Comparison of ENCODE assay signal across 2 cellular contexts in the genomic region with DNA sequence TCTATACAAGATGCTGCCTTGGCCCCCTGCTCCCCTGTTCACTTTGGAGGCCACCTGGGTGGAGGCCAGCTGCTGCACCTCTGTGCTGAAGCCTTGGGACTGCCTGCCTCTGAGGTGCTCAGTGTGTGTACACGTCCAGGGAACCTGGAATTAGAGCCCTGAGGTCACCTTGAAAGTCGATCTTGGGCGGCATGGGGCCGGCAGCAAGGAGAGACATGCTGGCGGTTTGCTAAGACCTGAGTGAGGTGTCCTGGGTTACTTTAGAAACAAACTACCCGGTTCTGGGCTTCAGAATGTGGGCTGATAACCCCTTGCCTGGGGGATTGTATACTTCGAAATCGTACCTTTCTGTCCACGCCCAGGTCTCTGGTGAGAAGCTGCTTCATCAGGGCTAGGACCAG.
TF ChIP-seq lines count a peak whose summit lies in the region.

No MANE protein-coding gene starts in this region.

TF ChIP-seq in GM12878, 131 proteins besides CTCF, POLR2A, EP300 and RAD21 (continues in another document):
- TF ChIP-seq CEBPB (IDR thresholded peaks at IDR 0.05; ENCODE audit: borderline replicate concordance in 1 of 2, low read depth in 2 of 2, low read length in 2 of 2) (no peak), ESRRA (IDR thresholded peaks at IDR 0.05; ENCODE audit: low read length) (no peak), ETV6 (conservative IDR thresholded peaks at IDR 0.05 in 1 of 2, IDR thresholded peaks at IDR 0.05 in 1 of 2; ENCODE audit: borderline replicate concordance in 1 of 2, low read depth in 1 of 2) (no peak), RUNX3 (IDR thresholded peaks at IDR 0.05; ENCODE audit: low read length) (no peak), ASH2L (IDR thresholded peaks at IDR 0.05; ENCODE audit: borderline replicate concordance, low read depth) (no peak), PAX8 (IDR thresholded peaks at IDR 0.05) (no peak), IKZF1 (conservative IDR thresholded peaks at IDR 0.05) (no peak), POLR2AphosphoS2 (IDR thresholded peaks at IDR 0.05; ENCODE audit: low read depth, low read length) (no peak), CHD2 (IDR thresholded peaks at IDR 0.05; ENCODE audit: borderline replicate concordance, low read depth, low read length) (no peak), SP1 (IDR thresholded peaks at IDR 0.05; ENCODE audit: low read depth, low read length) (no peak), STAT1 (conservative IDR thresholded peaks at IDR 0.05) (no peak), NFYA (IDR thresholded peaks at IDR 0.05; ENCODE audit: borderline replicate concordance, low read depth, low read length) (no peak), ZNF384 (IDR thresholded peaks at IDR 0.05; ENCODE audit: borderline replicate concordance, low read depth, low read length) (no peak), POLR2AphosphoS5 (IDR thresholded peaks at IDR 0.05; ENCODE audit: low read length) (no peak)
- TF ChIP-seq, protein P1, sequence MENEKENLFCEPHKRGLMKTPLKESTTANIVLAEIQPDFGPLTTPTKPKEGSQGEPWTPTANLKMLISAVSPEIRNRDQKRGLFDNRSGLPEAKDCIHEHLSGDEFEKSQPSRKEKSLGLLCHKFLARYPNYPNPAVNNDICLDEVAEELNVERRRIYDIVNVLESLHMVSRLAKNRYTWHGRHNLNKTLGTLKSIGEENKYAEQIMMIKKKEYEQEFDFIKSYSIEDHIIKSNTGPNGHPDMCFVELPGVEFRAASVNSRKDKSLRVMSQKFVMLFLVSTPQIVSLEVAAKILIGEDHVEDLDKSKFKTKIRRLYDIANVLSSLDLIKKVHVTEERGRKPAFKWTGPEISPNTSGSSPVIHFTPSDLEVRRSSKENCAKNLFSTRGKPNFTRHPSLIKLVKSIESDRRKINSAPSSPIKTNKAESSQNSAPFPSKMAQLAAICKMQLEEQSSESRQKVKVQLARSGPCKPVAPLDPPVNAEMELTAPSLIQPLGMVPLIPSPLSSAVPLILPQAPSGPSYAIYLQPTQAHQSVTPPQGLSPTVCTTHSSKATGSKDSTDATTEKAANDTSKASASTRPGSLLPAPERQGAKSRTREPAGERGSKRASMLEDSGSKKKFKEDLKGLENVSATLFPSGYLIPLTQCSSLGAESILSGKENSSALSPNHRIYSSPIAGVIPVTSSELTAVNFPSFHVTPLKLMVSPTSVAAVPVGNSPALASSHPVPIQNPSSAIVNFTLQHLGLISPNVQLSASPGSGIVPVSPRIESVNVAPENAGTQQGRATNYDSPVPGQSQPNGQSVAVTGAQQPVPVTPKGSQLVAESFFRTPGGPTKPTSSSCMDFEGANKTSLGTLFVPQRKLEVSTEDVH (IDR thresholded peaks at IDR 0.05; ENCODE audit: low read depth, partially characterized antibody) = no peak
- TF ChIP-seq, protein P2, sequence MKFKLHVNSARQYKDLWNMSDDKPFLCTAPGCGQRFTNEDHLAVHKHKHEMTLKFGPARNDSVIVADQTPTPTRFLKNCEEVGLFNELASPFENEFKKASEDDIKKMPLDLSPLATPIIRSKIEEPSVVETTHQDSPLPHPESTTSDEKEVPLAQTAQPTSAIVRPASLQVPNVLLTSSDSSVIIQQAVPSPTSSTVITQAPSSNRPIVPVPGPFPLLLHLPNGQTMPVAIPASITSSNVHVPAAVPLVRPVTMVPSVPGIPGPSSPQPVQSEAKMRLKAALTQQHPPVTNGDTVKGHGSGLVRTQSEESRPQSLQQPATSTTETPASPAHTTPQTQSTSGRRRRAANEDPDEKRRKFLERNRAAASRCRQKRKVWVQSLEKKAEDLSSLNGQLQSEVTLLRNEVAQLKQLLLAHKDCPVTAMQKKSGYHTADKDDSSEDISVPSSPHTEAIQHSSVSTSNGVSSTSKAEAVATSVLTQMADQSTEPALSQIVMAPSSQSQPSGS (IDR thresholded peaks at IDR 0.05; ENCODE audit: low read length) = no peak
- TF ChIP-seq, protein P3, sequence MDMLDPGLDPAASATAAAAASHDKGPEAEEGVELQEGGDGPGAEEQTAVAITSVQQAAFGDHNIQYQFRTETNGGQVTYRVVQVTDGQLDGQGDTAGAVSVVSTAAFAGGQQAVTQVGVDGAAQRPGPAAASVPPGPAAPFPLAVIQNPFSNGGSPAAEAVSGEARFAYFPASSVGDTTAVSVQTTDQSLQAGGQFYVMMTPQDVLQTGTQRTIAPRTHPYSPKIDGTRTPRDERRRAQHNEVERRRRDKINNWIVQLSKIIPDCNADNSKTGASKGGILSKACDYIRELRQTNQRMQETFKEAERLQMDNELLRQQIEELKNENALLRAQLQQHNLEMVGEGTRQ (IDR thresholded peaks at IDR 0.05; ENCODE audit: borderline replicate concordance, low read depth, low read length) = no peak
- TF ChIP-seq, protein P4, sequence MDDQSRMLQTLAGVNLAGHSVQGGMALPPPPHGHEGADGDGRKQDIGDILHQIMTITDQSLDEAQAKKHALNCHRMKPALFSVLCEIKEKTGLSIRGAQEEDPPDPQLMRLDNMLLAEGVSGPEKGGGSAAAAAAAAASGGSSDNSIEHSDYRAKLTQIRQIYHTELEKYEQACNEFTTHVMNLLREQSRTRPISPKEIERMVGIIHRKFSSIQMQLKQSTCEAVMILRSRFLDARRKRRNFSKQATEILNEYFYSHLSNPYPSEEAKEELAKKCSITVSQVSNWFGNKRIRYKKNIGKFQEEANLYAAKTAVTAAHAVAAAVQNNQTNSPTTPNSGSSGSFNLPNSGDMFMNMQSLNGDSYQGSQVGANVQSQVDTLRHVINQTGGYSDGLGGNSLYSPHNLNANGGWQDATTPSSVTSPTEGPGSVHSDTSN (IDR thresholded peaks at IDR 0.05; ENCODE audit: insufficient replicate concordance, low read depth, low read length) = no peak
- TF ChIP-seq, protein P5, sequence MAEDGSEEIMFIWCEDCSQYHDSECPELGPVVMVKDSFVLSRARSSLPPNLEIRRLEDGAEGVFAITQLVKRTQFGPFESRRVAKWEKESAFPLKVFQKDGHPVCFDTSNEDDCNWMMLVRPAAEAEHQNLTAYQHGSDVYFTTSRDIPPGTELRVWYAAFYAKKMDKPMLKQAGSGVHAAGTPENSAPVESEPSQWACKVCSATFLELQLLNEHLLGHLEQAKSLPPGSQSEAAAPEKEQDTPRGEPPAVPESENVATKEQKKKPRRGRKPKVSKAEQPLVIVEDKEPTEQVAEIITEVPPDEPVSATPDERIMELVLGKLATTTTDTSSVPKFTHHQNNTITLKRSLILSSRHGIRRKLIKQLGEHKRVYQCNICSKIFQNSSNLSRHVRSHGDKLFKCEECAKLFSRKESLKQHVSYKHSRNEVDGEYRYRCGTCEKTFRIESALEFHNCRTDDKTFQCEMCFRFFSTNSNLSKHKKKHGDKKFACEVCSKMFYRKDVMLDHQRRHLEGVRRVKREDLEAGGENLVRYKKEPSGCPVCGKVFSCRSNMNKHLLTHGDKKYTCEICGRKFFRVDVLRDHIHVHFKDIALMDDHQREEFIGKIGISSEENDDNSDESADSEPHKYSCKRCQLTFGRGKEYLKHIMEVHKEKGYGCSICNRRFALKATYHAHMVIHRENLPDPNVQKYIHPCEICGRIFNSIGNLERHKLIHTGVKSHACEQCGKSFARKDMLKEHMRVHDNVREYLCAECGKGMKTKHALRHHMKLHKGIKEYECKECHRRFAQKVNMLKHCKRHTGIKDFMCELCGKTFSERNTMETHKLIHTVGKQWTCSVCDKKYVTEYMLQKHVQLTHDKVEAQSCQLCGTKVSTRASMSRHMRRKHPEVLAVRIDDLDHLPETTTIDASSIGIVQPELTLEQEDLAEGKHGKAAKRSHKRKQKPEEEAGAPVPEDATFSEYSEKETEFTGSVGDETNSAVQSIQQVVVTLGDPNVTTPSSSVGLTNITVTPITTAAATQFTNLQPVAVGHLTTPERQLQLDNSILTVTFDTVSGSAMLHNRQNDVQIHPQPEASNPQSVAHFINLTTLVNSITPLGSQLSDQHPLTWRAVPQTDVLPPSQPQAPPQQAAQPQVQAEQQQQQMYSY (CRISPR knock-in tag; IDR thresholded peaks at IDR 0.05) = no peak

TF ChIP-seq in HepG2, 621 proteins besides CTCF, POLR2A, EP300 and RAD21:
- TF ChIP-seq GPN1 (CRISPR knock-in tag; IDR thresholded peaks at IDR 0.05; ENCODE audit: borderline replicate concordance) (no peak), ZNF816 (CRISPR knock-in tag; IDR thresholded peaks at IDR 0.05; ENCODE audit: borderline replicate concordance) (no peak), MAF1 (CRISPR knock-in tag; IDR thresholded peaks at IDR 0.05; ENCODE audit: borderline replicate concordance) (no peak), ZNF101 (CRISPR knock-in tag; IDR thresholded peaks at IDR 0.05; ENCODE audit: borderline replicate concordance, low read depth) (no peak), ZFP90 (CRISPR knock-in tag; IDR thresholded peaks at IDR 0.05; ENCODE audit: borderline replicate concordance) (no peak), ZNF749 (CRISPR knock-in tag; IDR thresholded peaks at IDR 0.05; ENCODE audit: borderline replicate concordance) (no peak), ZNF678 (CRISPR knock-in tag; IDR thresholded peaks at IDR 0.05) (no peak), ZNF75D (CRISPR knock-in tag; IDR thresholded peaks at IDR 0.05; ENCODE audit: borderline replicate concordance) (no peak), ZNF350 (CRISPR knock-in tag; IDR thresholded peaks at IDR 0.05; ENCODE audit: borderline replicate concordance, low read depth) (no peak), ZNF713 (CRISPR knock-in tag; IDR thresholded peaks at IDR 0.05) (no peak), ZSCAN22 (CRISPR knock-in tag; IDR thresholded peaks at IDR 0.05) (no peak), ZNF382 (CRISPR knock-in tag; IDR thresholded peaks at IDR 0.05; ENCODE audit: borderline replicate concordance) (no peak), ZNF761 (CRISPR knock-in tag; conservative IDR thresholded peaks at IDR 0.05) (no peak), SP140L (CRISPR knock-in tag; IDR thresholded peaks at IDR 0.05; ENCODE audit: borderline replicate concordance) (no peak)
- TF ChIP-seq, protein P6, sequence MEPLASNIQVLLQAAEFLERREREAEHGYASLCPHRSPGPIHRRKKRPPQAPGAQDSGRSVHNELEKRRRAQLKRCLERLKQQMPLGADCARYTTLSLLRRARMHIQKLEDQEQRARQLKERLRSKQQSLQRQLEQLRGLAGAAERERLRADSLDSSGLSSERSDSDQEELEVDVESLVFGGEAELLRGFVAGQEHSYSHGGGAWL (CRISPR knock-in tag; IDR thresholded peaks at IDR 0.05) = no peak
- TF ChIP-seq, protein P7, sequence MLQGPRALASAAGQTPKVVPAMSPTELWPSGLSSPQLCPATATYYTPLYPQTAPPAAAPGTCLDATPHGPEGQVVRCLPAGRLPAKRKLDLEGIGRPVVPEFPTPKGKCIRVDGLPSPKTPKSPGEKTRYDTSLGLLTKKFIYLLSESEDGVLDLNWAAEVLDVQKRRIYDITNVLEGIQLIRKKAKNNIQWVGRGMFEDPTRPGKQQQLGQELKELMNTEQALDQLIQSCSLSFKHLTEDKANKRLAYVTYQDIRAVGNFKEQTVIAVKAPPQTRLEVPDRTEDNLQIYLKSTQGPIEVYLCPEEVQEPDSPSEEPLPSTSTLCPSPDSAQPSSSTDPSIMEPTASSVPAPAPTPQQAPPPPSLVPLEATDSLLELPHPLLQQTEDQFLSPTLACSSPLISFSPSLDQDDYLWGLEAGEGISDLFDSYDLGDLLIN (CRISPR knock-in tag; IDR thresholded peaks at IDR 0.05; ENCODE audit: borderline replicate concordance) = no peak
